ENCODE assay signal across 22 cellular contexts in genomic region chr17:10130733-10131132, GRCh38.
"Had no signal": no experiment of that assay in that cellular context is flagged by ENCODE, and none has a peak within 500 bp of the region (broad histone marks: within the 10 kb centered on the region; RNA-seq: fewer than 3 reads in every experiment).

No MANE protein-coding gene starts in this region.

- H3K4me3 Mint-ChIP-seq: activated T-cell treated with anti-CD3 and anti-CD28 coated beads, Interleukin-2, amount 50 U/mL, for 24 hours; activated T-helper 17 cell treated with anti-CD3 and anti-CD28 coated beads, Interleukin-2, amount 50 U/mL, for 72 hours; naive thymus-derived CD4-positive, alpha-beta T cell; neural progenitor cell; WTC11 had no signal

- H3K4me3 ChIP-seq: esophagus squamous epithelium, heart left ventricle, neural progenitor cell, thyroid gland had no signal

- H3K27ac Mint-ChIP-seq: activated naive CD4-positive, alpha-beta T cell treated with anti-CD3 and anti-CD28 coated beads, Interleukin-2, amount 50 U/mL, for 72 hours; activated T-cell treated with anti-CD3 and anti-CD28 coated beads, Interleukin-2, amount 50 U/mL, for 24 hours; activated T-helper 17 cell treated with anti-CD3 and anti-CD28 coated beads, Interleukin-2, amount 50 U/mL, for 72 hours; neural progenitor cell; WTC11 had no signal

- H3K4me2 ChIP-seq: neural progenitor cell had no signal

- H3K27me3 ChIP-seq: brain microvascular endothelial cell, esophagus squamous epithelium, heart left ventricle, neural progenitor cell, thyroid gland had no signal

- H2AFZ ChIP-seq: neural progenitor cell had no signal

- DNase-seq: activated CD4-positive, alpha-beta T cell treated with anti-CD3 and anti-CD28 coated beads, Interleukin-2, amount 50 U/mL, for 4 hours; activated CD8-positive, alpha-beta memory T cell treated with anti-CD3 and anti-CD28 coated beads for 24 hours; activated CD8-positive, alpha-beta memory T cell treated with anti-CD3 and anti-CD28 coated beads, Interleukin-2, amount 50 U/mL, for 4 hours; activated T-cell treated with anti-CD3 and anti-CD28 coated beads, Interleukin-2, amount 50 U/mL, for 24 hours; brain microvascular endothelial cell; caudate nucleus; esophagus squamous epithelium; heart left ventricle; left colon; mesendoderm; naive thymus-derived CD4-positive, alpha-beta T cell; posterior cingulate gyrus; stimulated activated CD4-positive, alpha-beta T cell treated with anti-CD3 and anti-CD28 coated beads, Interleukin-4, amount 100 ng/mL, for 1 hour; stimulated activated naive CD4-positive, alpha-beta T cell treated with Interleukin-2 at 50 U/mL for 16 hours; substantia nigra; T-helper 9 cell; thyroid gland had no signal

- H3K4me1 Mint-ChIP-seq: activated T-helper 17 cell treated with anti-CD3 and anti-CD28 coated beads, Interleukin-2, amount 50 U/mL, for 72 hours had no signal

- H3K36me3 ChIP-seq: brain microvascular endothelial cell, esophagus squamous epithelium, heart left ventricle, neural progenitor cell, thyroid gland had no signal

- H3K9me3 Mint-ChIP-seq: activated T-cell treated with anti-CD3 and anti-CD28 coated beads, Interleukin-2, amount 50 U/mL, for 24 hours; activated T-helper 17 cell treated with anti-CD3 and anti-CD28 coated beads, Interleukin-2, amount 50 U/mL, for 72 hours had no signal

- H3K9me3 ChIP-seq: esophagus squamous epithelium, heart left ventricle, thyroid gland had no signal

- H3K9ac ChIP-seq: neural progenitor cell had no signal

- H3K36me3 Mint-ChIP-seq: activated naive CD4-positive, alpha-beta T cell treated with anti-CD3 and anti-CD28 coated beads, Interleukin-2, amount 50 U/mL, for 72 hours; naive thymus-derived CD4-positive, alpha-beta T cell; WTC11 had no signal

- H3K27me3 Mint-ChIP-seq: activated T-cell treated with anti-CD3 and anti-CD28 coated beads, Interleukin-2, amount 50 U/mL, for 24 hours had no signal

- ATAC-seq: activated naive CD4-positive, alpha-beta T cell treated with anti-CD3 and anti-CD28 coated beads, Interleukin-2, amount 50 U/mL, for 72 hours; activated T-helper 17 cell treated with anti-CD3 and anti-CD28 coated beads, Interleukin-2, amount 50 U/mL, for 72 hours; heart left ventricle; left colon; naive thymus-derived CD4-positive, alpha-beta T cell; sciatic nerve; WTC11 had no signal

- H3K27ac ChIP-seq: brain microvascular endothelial cell, esophagus squamous epithelium, heart left ventricle, neural progenitor cell, thyroid gland had no signal
